In the genomic region with DNA sequence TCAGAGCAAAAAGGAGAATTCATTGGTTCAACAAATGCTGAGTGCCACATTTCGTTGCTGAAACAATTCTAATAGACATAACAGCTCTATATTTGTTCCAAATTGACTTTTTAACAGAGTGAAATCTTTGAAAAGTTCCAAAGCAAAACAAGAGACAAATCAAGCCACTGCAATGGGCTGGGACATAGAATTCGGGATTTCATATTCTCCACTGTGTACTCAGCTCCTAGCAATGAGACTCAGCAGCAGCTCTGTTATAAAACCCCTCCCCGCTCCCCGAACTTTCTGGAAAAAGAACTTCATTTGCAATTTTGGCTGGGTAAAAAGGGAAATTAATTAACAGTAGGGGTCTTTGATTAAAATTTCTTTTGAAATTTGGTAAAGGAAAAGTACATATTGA, we compare ENCODE assay signal across 22 cellular contexts. TPM values are rescaled to one million over a fixed set of nuclear protein-coding genes. Genes with fewer than 3 reads are reported as not detected.
DNase-seq lines count a peak whose midpoint lies in the region; ATAC-seq and TF ChIP-seq lines count a peak whose summit lies in the region.
"Had no signal": no experiment of that assay in that cellular context is flagged by ENCODE, and none has a peak within 500 bp of the region (broad histone marks: within the 10 kb centered on the region; RNA-seq: fewer than 3 reads in every experiment).

No MANE protein-coding gene starts in this region.

- no peaks in the 10 kb centered on the region for H3K36me3 ChIP-seq in cardiac muscle cell
- no peaks in the 10 kb centered on the region for H3K36me3 ChIP-seq in esophagus squamous epithelium
- H3K36me3 ChIP-seq in upper lobe of left lung, result no peaks in the 10 kb centered on the region
- H3K36me3 ChIP-seq: BE2C had no signal

- H3K36me3 Mint-ChIP-seq in nephron progenitor cell (ENCODE audit: low read depth), result peaks cover 13% of the 10 kb centered on the region
- no peaks in the 10 kb centered on the region for H3K36me3 Mint-ChIP-seq in stimulated activated effector memory CD8-positive, alpha-beta T cell treated with anti-CD3 and anti-CD28 coated beads, Interleukin-12 subunit alpha, Interleukin-12 subunit beta, amount 100 ng/mL, for 72 hours

- H3K4me3 Mint-ChIP-seq in nephron progenitor cell, result no peak overlapping the region
- no peak overlapping the region for H3K4me3 Mint-ChIP-seq in stimulated activated effector memory CD8-positive, alpha-beta T cell treated with anti-CD3 and anti-CD28 coated beads, Interleukin-12 subunit alpha, Interleukin-12 subunit beta, amount 100 ng/mL, for 72 hours
- H3K4me3 Mint-ChIP-seq: H9 had no signal

- H3K27me3 Mint-ChIP-seq in nephron progenitor cell (ENCODE audit: low read depth, poor library complexity), result peaks cover 5% of the 10 kb centered on the region
- H3K27me3 Mint-ChIP-seq: activated naive CD8-positive, alpha-beta T cell treated with anti-CD3 and anti-CD28 coated beads, Interleukin-2, amount 10 ng/mL, durations not matched to agents 7 days and 5 days; natural killer cell treated with Interleukin-12 subunit alpha and Interleukin-12 subunit beta and Interleukin-15 and Interleukin-18, amount 100 ng/mL, for 72 hours had no signal

- peaks cover 23% of the 10 kb centered on the region for H3K4me1 ChIP-seq in cardiac muscle cell (ENCODE audit: low read depth)
- H3K4me1 ChIP-seq in right cardiac atrium (ENCODE audit: control insufficient read depth, insufficient read depth, low read length), result peaks cover 6% of the 10 kb centered on the region
- H3K4me1 ChIP-seq in esophagus squamous epithelium, result peaks cover 18 to 73% (median 56%) of the 10 kb centered on the region in 3 donors
- peaks cover 12 to 44% (median 29%) of the 10 kb centered on the region in 4 donors for H3K4me1 ChIP-seq in upper lobe of left lung

- no peak for TF ChIP-seq EP300 in upper lobe of left lung (IDR thresholded peaks at IDR 0.05)

- intact Hi-C loops in right cardiac atrium (cut with DNase I) (no loop called here), esophagus squamous epithelium (cut with DNase I) (no loop called here)

- ATAC-seq in right cardiac atrium, result no peak
- ATAC-seq in upper lobe of left lung (ENCODE audit: low FRiP score in 2 of 2), result no peak
- no peak for ATAC-seq in GM19467 (IDR thresholded peaks at IDR 0.05; ENCODE audit: unreplicated experiment)
- no peak for ATAC-seq in stimulated activated effector memory CD8-positive, alpha-beta T cell treated with anti-CD3 and anti-CD28 coated beads, Interleukin-12 subunit alpha, Interleukin-12 subunit beta, amount 100 ng/mL, for 72 hours
- ATAC-seq: natural killer cell treated with Interleukin-12 subunit alpha and Interleukin-12 subunit beta and Interleukin-15 and Interleukin-18, amount 100 ng/mL, for 72 hours had no signal

- H3K4me3 ChIP-seq in cardiac muscle cell, result no peak overlapping the region
- H3K4me3 ChIP-seq in right cardiac atrium (ENCODE audit: low read length), result no peak overlapping the region
- H3K4me3 ChIP-seq in esophagus squamous epithelium, result no peak overlapping the region
- H3K4me3 ChIP-seq in upper lobe of left lung, result no peak overlapping the region

- WGBS in right cardiac atrium, result 56% methylated on average over 4 of the region's 4 CpGs
- WGBS in esophagus squamous epithelium, 2 donors, result 55 to 59% methylated on average over 4 of the region's 4 CpGs
- 78 to 83% methylated on average over 4 of the region's 4 CpGs for WGBS in upper lobe of left lung, 2 donors

- H3K27ac Mint-ChIP-seq in nephron progenitor cell, result peak overlapping the region; percentile 26
- no peak overlapping the region for H3K27ac Mint-ChIP-seq in stimulated activated effector memory CD8-positive, alpha-beta T cell treated with anti-CD3 and anti-CD28 coated beads, Interleukin-12 subunit alpha, Interleukin-12 subunit beta, amount 100 ng/mL, for 72 hours
- H3K27ac Mint-ChIP-seq: H9 had no signal

- H3K4me1 Mint-ChIP-seq in nephron progenitor cell, result peaks cover 46% of the 10 kb centered on the region
- peaks cover 9% of the 10 kb centered on the region for H3K4me1 Mint-ChIP-seq in stimulated activated effector memory CD8-positive, alpha-beta T cell treated with anti-CD3 and anti-CD28 coated beads, Interleukin-12 subunit alpha, Interleukin-12 subunit beta, amount 100 ng/mL, for 72 hours

- TF ChIP-seq CTCF in cardiac muscle cell (IDR thresholded peaks at IDR 0.05; ENCODE audit: low read depth, low read length), result no peak
- no peak for TF ChIP-seq CTCF in esophagus squamous epithelium (IDR thresholded peaks at IDR 0.05)
- no peak for TF ChIP-seq CTCF in nephron progenitor cell (IDR thresholded peaks at IDR 0.05)
- no peak for TF ChIP-seq CTCF in upper lobe of left lung (IDR thresholded peaks at IDR 0.05)

- peaks cover 12% of the 10 kb centered on the region for H3K9me3 Mint-ChIP-seq in nephron progenitor cell
- peaks cover 5% of the 10 kb centered on the region for H3K9me3 Mint-ChIP-seq in stimulated activated effector memory CD8-positive, alpha-beta T cell treated with anti-CD3 and anti-CD28 coated beads, Interleukin-12 subunit alpha, Interleukin-12 subunit beta, amount 100 ng/mL, for 72 hours
- H3K9me3 Mint-ChIP-seq: activated naive CD8-positive, alpha-beta T cell treated with anti-CD3 and anti-CD28 coated beads, Interleukin-2, amount 10 ng/mL, durations not matched to agents 7 days and 5 days; H9 had no signal

- no peak for TF ChIP-seq POLR2A in esophagus squamous epithelium (IDR thresholded peaks at IDR 0.05)
- TF ChIP-seq POLR2A in upper lobe of left lung (IDR thresholded peaks at IDR 0.05), result no peak

- H3K27ac ChIP-seq in cardiac muscle cell (peak overlapping the region; percentile 34), right cardiac atrium (ENCODE audit: low read length) (no peak overlapping the region), esophagus squamous epithelium (peak overlapping the region; percentile 51 to 91 (median 76)), upper lobe of left lung (peak overlapping the region in 3 of 4 donors; percentile 76 to 85 (median 77))

- no peak for DNase-seq in cardiac muscle cell (ENCODE audit: low read depth in 1 of 2, low spot score in 1 of 2)
- no peak for DNase-seq in right cardiac atrium
- no peak for DNase-seq in esophagus squamous epithelium (lab: John Stamatoyannopoulos, UW)
- no peak for DNase-seq in nephron progenitor cell
- DNase-seq in upper lobe of left lung, result no peak
- no peak for DNase-seq in stimulated activated CD4-positive, alpha-beta T cell treated with anti-CD3 and anti-CD28 coated beads, Interleukin-2, amount 100 ng/mL, for 24 hours
- no peak for DNase-seq in stimulated activated effector memory CD8-positive, alpha-beta T cell treated with anti-CD3 and anti-CD28 coated beads, Interleukin-12 subunit alpha, Interleukin-12 subunit beta, amount 100 ng/mL, for 72 hours (ENCODE audit: low spot score in 2 of 2)
- DNase-seq: 8988T; activated CD4-positive, alpha-beta T cell treated with anti-CD3 and anti-CD28 coated beads for 4 hours; activated naive CD8-positive, alpha-beta T cell treated with anti-CD3 and anti-CD28 coated beads, Interleukin-2, amount 10 ng/mL, durations not matched to agents 7 days and 5 days; BE2C; glutamatergic neuron; H9; Kasumi-1; mesendoderm; NCI-H1048; NCI-H2029; NCI-H510A had no signal

- H3K27me3 ChIP-seq in cardiac muscle cell (no peaks in the 10 kb centered on the region), right cardiac atrium (ENCODE audit: control insufficient read depth, insufficient read depth) (no peaks in the 10 kb centered on the region), esophagus squamous epithelium (no peaks in the 10 kb centered on the region), upper lobe of left lung (no peaks in the 10 kb centered on the region)
- H3K27me3 ChIP-seq: BE2C had no signal

- H3K9me3 ChIP-seq in cardiac muscle cell (ENCODE audit: low read depth), result no peaks in the 10 kb centered on the region
- H3K9me3 ChIP-seq in right cardiac atrium (ENCODE audit: control insufficient read depth, low read length), result no peaks in the 10 kb centered on the region
- H3K9me3 ChIP-seq in esophagus squamous epithelium, result no peaks in the 10 kb centered on the region
- no peaks in the 10 kb centered on the region for H3K9me3 ChIP-seq in upper lobe of left lung

RNA-seq across cellular contexts. Expression of a gene that starts 11.3 kb away (rescaled TPM):
- total RNA-seq in cardiac muscle cell (2.9 and 3.0 TPM in 2 replicates), right cardiac atrium (10 to 100 TPM in 2 of 4 donors, 1 to 10 TPM in 2; 5.1 to 15.9 (median 9.6) TPM), esophagus squamous epithelium (10 to 100 TPM in 1 of 4 donors, 1 to 10 TPM in 3; 5.2 to 21.4 (median 7.7) TPM), upper lobe of left lung (100 to 1,000 TPM in 1 of 6 donors, 10 to 100 TPM in 5; 14.3 to 111 (median 28.6) TPM)
- polyA plus RNA-seq in cardiac muscle cell (3.9 and 7.7 TPM in 2 replicates), right cardiac atrium (8.2 TPM)

RNA-seq across cellular contexts. Expression of a gene that starts 36.4 kb away (rescaled TPM):
- total RNA-seq in cardiac muscle cell (not detected in 2 replicates), right cardiac atrium (not detected), esophagus squamous epithelium (under 1 TPM in 1 of 4 donors, not detected in 3; 0.38 TPM), upper lobe of left lung (not detected)
- polyA plus RNA-seq in cardiac muscle cell (0.21 TPM in 1 of 2 replicates, not detected in the other), right cardiac atrium (not detected)
- total RNA-seq: activated naive CD8-positive, alpha-beta T cell treated with anti-CD3 and anti-CD28 coated beads, Interleukin-2, amount 10 ng/mL, durations not matched to agents 7 days and 5 days; H9; HT1080; natural killer cell treated with Interleukin-12 subunit alpha and Interleukin-12 subunit beta and Interleukin-15 and Interleukin-18, amount 100 ng/mL, for 72 hours; posterior vena cava had no signal
